Comparison of ENCODE assay signal across 7 cellular contexts in genomic region chr13:91627952-91628739, GRCh38.
"Had no signal": no experiment of that assay in that cellular context is flagged by ENCODE, and none has a peak within 500 bp of the region (broad histone marks: within the 10 kb centered on the region; RNA-seq: fewer than 3 reads in every experiment).

No MANE protein-coding gene starts in this region.

- H3K4me3 ChIP-seq: GM23248, HAP-1 had no signal

- H3K36me3 ChIP-seq: HAP-1 had no signal

- H3K9ac ChIP-seq: GM23248 had no signal

- H2AFZ ChIP-seq: GM23248 had no signal

- DNase-seq: GM23248, GOT3, H7, KG1 had no signal

- H3K9me3 ChIP-seq: HAP-1 had no signal

- FAIRE-seq: HepG2, HTR-8/SVneo had no signal

- H3K27ac ChIP-seq: GM23248 had no signal

- H3K4me1 ChIP-seq: HAP-1 had no signal
